26 cellular contexts compared by ENCODE assay signal in genomic region chr6:8940356-8940755, GRCh38.
DNase-seq lines count a peak whose midpoint lies in the region; TF ChIP-seq lines count a peak whose summit lies in the region.
"Had no signal": no experiment of that assay in that cellular context is flagged by ENCODE, and none has a peak within 500 bp of the region (broad histone marks: within the 10 kb centered on the region; RNA-seq: fewer than 3 reads in every experiment).

No MANE protein-coding gene starts in this region.

- H3K36me3 Mint-ChIP-seq in activated T-cell treated with anti-CD3 and anti-CD28 coated beads, Interleukin-2, amount 50 U/mL, for 24 hours (ENCODE audit: low read depth): no peaks in the 10 kb centered on the region
- H3K36me3 Mint-ChIP-seq: activated CD8-positive, alpha-beta memory T cell treated with anti-CD3 and anti-CD28 coated beads, Interleukin-2, amount 10 ng/mL, durations not matched to agents 7 days and 5 days; mesothelial cell of epicardium; naive thymus-derived CD4-positive, alpha-beta T cell; stimulated activated memory B cell treated with anti-CD40 and anti-IgM and Interleukin-4, amounts not matched to agents 10 μg/mL and 1 μg/mL and 100 μg/mL, for 72 hours had no signal

- H3K4me3 Mint-ChIP-seq in activated T-cell treated with anti-CD3 and anti-CD28 coated beads, Interleukin-2, amount 50 U/mL, for 24 hours: no peak overlapping the region
- H3K4me3 Mint-ChIP-seq: activated CD4-positive, alpha-beta T cell treated with anti-CD3 and anti-CD28 coated beads, Interleukin-2, amount 10 ng/mL, durations not matched to agents 7 days and 5 days; activated CD8-positive, alpha-beta memory T cell treated with anti-CD3 and anti-CD28 coated beads, Interleukin-2, amount 10 ng/mL, durations not matched to agents 7 days and 5 days; activated T-cell treated with anti-CD3 and anti-CD28 coated beads, Interleukin-2, amount 50 U/mL, for 72 hours; mesothelial cell of epicardium; naive thymus-derived CD4-positive, alpha-beta T cell; stimulated activated memory B cell treated with anti-CD40 and anti-IgM and Interleukin-4, amounts not matched to agents 10 μg/mL and 1 μg/mL and 100 μg/mL, for 72 hours had no signal

- H3K9me3 Mint-ChIP-seq in activated T-cell treated with anti-CD3 and anti-CD28 coated beads, Interleukin-2, amount 50 U/mL, for 24 hours: no peaks in the 10 kb centered on the region
- H3K9me3 Mint-ChIP-seq: activated CD4-positive, alpha-beta T cell treated with anti-CD3 and anti-CD28 coated beads, Interleukin-2, amount 10 ng/mL, durations not matched to agents 7 days and 5 days had no signal

- H3K4me1 Mint-ChIP-seq in activated T-cell treated with anti-CD3 and anti-CD28 coated beads, Interleukin-2, amount 50 U/mL, for 24 hours (ENCODE audit: low read depth): no peaks in the 10 kb centered on the region
- H3K4me1 Mint-ChIP-seq: activated CD4-positive, alpha-beta T cell treated with anti-CD3 and anti-CD28 coated beads, Interleukin-2, amount 10 ng/mL, durations not matched to agents 7 days and 5 days; activated CD8-positive, alpha-beta memory T cell treated with anti-CD3 and anti-CD28 coated beads, Interleukin-2, amount 10 ng/mL, durations not matched to agents 7 days and 5 days; naive thymus-derived CD4-positive, alpha-beta T cell; stimulated activated memory B cell treated with anti-CD40 and anti-IgM and Interleukin-4, amounts not matched to agents 10 μg/mL and 1 μg/mL and 100 μg/mL, for 72 hours had no signal

- TF ChIP-seq CTCF in choroid plexus epithelial cell (conservative IDR thresholded peaks at IDR 0.05; ENCODE audit: low read depth, low read length): no peak

- no peak overlapping the region for H3K4me3 ChIP-seq in choroid plexus epithelial cell (ENCODE audit: low read depth, low read length)
- H3K4me3 ChIP-seq: body of pancreas, dorsolateral prefrontal cortex, suprapubic skin had no signal

- no peaks in the 10 kb centered on the region for H3K27me3 Mint-ChIP-seq in activated T-cell treated with anti-CD3 and anti-CD28 coated beads, Interleukin-2, amount 50 U/mL, for 24 hours
- H3K27me3 Mint-ChIP-seq: activated CD4-positive, alpha-beta T cell treated with anti-CD3 and anti-CD28 coated beads, Interleukin-2, amount 10 ng/mL, durations not matched to agents 7 days and 5 days; activated CD8-positive, alpha-beta memory T cell treated with anti-CD3 and anti-CD28 coated beads, Interleukin-2, amount 10 ng/mL, durations not matched to agents 7 days and 5 days; naive thymus-derived CD4-positive, alpha-beta T cell; progenitor cell of endocrine pancreas; stimulated activated memory B cell treated with anti-CD40 and anti-IgM and Interleukin-4, amounts not matched to agents 10 μg/mL and 1 μg/mL and 100 μg/mL, for 72 hours had no signal

- DNase-seq in Daoy (ENCODE audit: low read depth) (peak; percentile 51), M059J (ENCODE audit: low read depth) (peak; percentile 27), NCI-H748 (lab: John Stamatoyannopoulos, UW; ENCODE audit: unreplicated experiment) (peak; percentile 91), choroid plexus epithelial cell (ENCODE audit: low read depth) (peak; percentile 10), SKM-1 treated with dmso at 0.1 percent for 144 hours (lab: John Stamatoyannopoulos, UW; ENCODE audit: unreplicated experiment) (no peak), superior temporal gyrus (ENCODE audit: extremely low spot score) (no peak)
- DNase-seq in activated T-cell treated with anti-CD3 and anti-CD28 coated beads, Interleukin-2, amount 50 U/mL, for 24 hours: no peak
- DNase-seq: activated CD4-positive, alpha-beta T cell treated with anti-CD3 and anti-CD28 coated beads, Interleukin-2, amount 10 ng/mL, durations not matched to agents 7 days and 5 days; activated CD8-positive, alpha-beta memory T cell treated with anti-CD3 and anti-CD28 coated beads, Interleukin-2, amount 10 ng/mL, durations not matched to agents 7 days and 5 days; activated naive CD4-positive, alpha-beta T cell; activated T-cell treated with anti-CD3 and anti-CD28 coated beads, Interleukin-2, amount 50 U/mL, for 72 hours; body of pancreas; cerebellar nuclear complex; dorsolateral prefrontal cortex; EL; Karpas-422; MV-4-11; naive thymus-derived CD4-positive, alpha-beta T cell; stimulated activated CD4-positive, alpha-beta T cell treated with anti-CD3 and anti-CD28 coated beads, Interleukin-12 subunit alpha, Interleukin-12 subunit beta, amount 100 ng/mL, for 4 hours; stimulated activated CD4-positive, alpha-beta T cell treated with anti-CD3 and anti-CD28 coated beads, Interleukin-4, amount 100 ng/mL, for 4 hours; T-helper 9 cell; WERI-Rb-1 had no signal

- no peak overlapping the region for H3K27ac Mint-ChIP-seq in activated T-cell treated with anti-CD3 and anti-CD28 coated beads, Interleukin-2, amount 50 U/mL, for 24 hours
- H3K27ac Mint-ChIP-seq: activated CD4-positive, alpha-beta T cell treated with anti-CD3 and anti-CD28 coated beads, Interleukin-2, amount 10 ng/mL, durations not matched to agents 7 days and 5 days; activated CD8-positive, alpha-beta memory T cell treated with anti-CD3 and anti-CD28 coated beads, Interleukin-2, amount 10 ng/mL, durations not matched to agents 7 days and 5 days; activated T-cell treated with anti-CD3 and anti-CD28 coated beads, Interleukin-2, amount 50 U/mL, for 72 hours; mesothelial cell of epicardium; naive thymus-derived CD4-positive, alpha-beta T cell; stimulated activated memory B cell treated with anti-CD40 and anti-IgM and Interleukin-4, amounts not matched to agents 10 μg/mL and 1 μg/mL and 100 μg/mL, for 72 hours had no signal

Comparison
In these comparisons a context has a peak if more than half of its experiments do, and no peak if none do; other contexts are left out.
1. DNase-seq: peak in Daoy (single experiment), M059J (single experiment), NCI-H748 (single experiment) and choroid plexus epithelial cell (single experiment); none in SKM-1 treated with dmso at 0.1 percent for 144 hours (single experiment), superior temporal gyrus (single experiment) and activated T-cell treated with anti-CD3 and anti-CD28 coated beads, Interleukin-2, amount 50 U/mL, for 24 hours (single experiment).